In the genomic region with DNA sequence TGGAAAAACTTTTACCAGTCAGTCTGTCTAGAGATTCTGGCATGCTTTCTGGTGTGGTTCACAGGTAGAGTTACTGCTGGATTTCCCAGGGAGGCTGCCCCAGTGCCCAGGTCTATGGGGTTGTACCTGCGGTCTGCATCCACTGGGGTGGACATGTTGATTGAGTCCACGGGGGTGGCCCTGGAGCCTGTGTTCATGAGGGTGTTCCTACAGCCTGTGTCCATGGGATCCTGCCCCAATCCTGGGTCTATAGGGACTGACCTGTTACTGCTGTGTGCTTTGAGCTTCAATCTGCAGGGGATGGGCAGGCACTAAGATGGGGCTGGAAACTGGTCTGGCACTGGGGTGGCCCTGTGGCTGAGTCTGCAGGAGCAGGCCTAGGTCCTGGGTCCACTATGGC, we compare ENCODE assay signal across 3 cellular contexts. TPM values are rescaled to one million over a fixed set of nuclear protein-coding genes. Genes with fewer than 3 reads are reported as not detected.
"Had no signal": no experiment of that assay in that cellular context is flagged by ENCODE, and none has a peak within 500 bp of the region (broad histone marks: within the 10 kb centered on the region; RNA-seq: fewer than 3 reads in every experiment).

No MANE protein-coding gene starts in this region.

- H3K4me3 ChIP-seq: GM12878 had no signal

- DNase-seq: GF-D8 had no signal

- ATAC-seq: GM12878 had no signal

RNA-seq across cellular contexts. Expression of a gene that starts 54.5 kb away (rescaled TPM):
- total RNA-seq: G401, GM12878 had no signal
- polyA plus RNA-seq: GM12878 had no signal
